Comparison of ENCODE assay signal across 21 cellular contexts in genomic region chr3:8800016-8800415, GRCh38.
"Had no signal": no experiment of that assay in that cellular context is flagged by ENCODE, and none has a peak within 500 bp of the region (broad histone marks: within the 10 kb centered on the region; RNA-seq: fewer than 3 reads in every experiment).

No MANE protein-coding gene starts in this region.

- H3K27me3 ChIP-seq: dorsolateral prefrontal cortex, gastrocnemius medialis, left lung, neutrophil, pancreas, suprapubic skin, transverse colon, vagina had no signal

- ATAC-seq: gastrocnemius medialis; left cardiac atrium; left lung; mucosa of descending colon; natural killer cell treated with Interleukin-12 subunit alpha and Interleukin-12 subunit beta and Interleukin-15 and Interleukin-18, amount 100 ng/mL, for 72 hours; pancreas; sciatic nerve; stimulated activated naive CD8-positive, alpha-beta T cell treated with anti-CD3 and anti-CD28 coated beads, Interleukin-15, amount 100 ng/mL, for 72 hours had no signal

- H3K9me3 ChIP-seq: gastrocnemius medialis, mucosa of descending colon, neutrophil, pancreas, suprapubic skin, vagina had no signal

- H3K4me3 ChIP-seq: dorsolateral prefrontal cortex, gastrocnemius medialis, left lung, mucosa of descending colon, pancreas, suprapubic skin, transverse colon, vagina had no signal

- H3K36me3 ChIP-seq: gastrocnemius medialis, left lung, neutrophil, pancreas, suprapubic skin, transverse colon, vagina had no signal

- H3K4me1 ChIP-seq: gastrocnemius medialis, left lung, pancreas, suprapubic skin, transverse colon, vagina had no signal

- H3K27ac ChIP-seq: dorsolateral prefrontal cortex, gastrocnemius medialis, left lung, neutrophil, pancreas, suprapubic skin, transverse colon, vagina had no signal

- DNase-seq: dorsolateral prefrontal cortex; effector CD4-positive, alpha-beta T cell; foreskin fibroblast; gastrocnemius medialis; head of caudate nucleus; kidney; left cardiac atrium; left lung; mesenchymal stem cell; mucosa of descending colon; naive B cell; pancreas; stimulated activated CD4-positive, alpha-beta T cell treated with anti-CD3 and anti-CD28 coated beads, Interleukin-2, amount 100 ng/mL, for 48 hours; stimulated activated naive CD4-positive, alpha-beta T cell; stimulated activated naive CD8-positive, alpha-beta T cell treated with anti-CD3 and anti-CD28 coated beads, Interleukin-15, amount 100 ng/mL, for 72 hours; transverse colon had no signal
